ENCODE assay signal across 24 cellular contexts in the genomic region with DNA sequence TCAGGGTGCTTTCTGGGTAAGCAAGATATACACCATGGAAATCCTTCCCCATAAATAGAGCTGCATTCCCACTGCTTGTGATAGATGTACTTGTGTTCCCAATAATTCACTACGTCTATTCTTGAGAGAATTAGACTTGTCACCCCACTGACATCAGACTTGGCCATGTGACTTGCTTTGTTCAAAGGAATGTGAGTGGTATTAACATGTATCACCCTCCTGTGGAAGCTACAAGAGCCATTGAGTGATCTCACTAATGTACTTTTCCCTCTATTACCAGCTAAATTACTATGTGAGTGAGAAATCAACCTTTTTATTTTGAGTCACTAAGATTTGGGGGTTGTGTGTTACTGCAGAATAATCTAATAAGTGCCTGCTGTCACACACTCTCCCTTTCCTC.
"Had no signal": no experiment of that assay in that cellular context is flagged by ENCODE, and none has a peak within 500 bp of the region (broad histone marks: within the 10 kb centered on the region; RNA-seq: fewer than 3 reads in every experiment).

No MANE protein-coding gene starts in this region.

- H3K27ac ChIP-seq: heart right ventricle, left lung, pancreas, right lobe of liver, skin epidermis, tibial nerve, WERI-Rb-1 had no signal

- H3K27ac Mint-ChIP-seq: activated CD8-positive, alpha-beta T cell treated with anti-CD3 and anti-CD28 coated beads, Interleukin-2, amount 10 ng/mL, durations not matched to agents 7 days and 5 days; activated naive CD4-positive, alpha-beta T cell treated with anti-CD3 and anti-CD28 coated beads, Interleukin-2, amount 50 U/mL, for 24 hours; activated T-helper 1 cell treated with anti-CD3 and anti-CD28 coated beads, Interleukin-12 subunit alpha, Interleukin-12 subunit beta, Interleukin-2, Interleukin-4 antibody, amounts not matched to agents 30 ng/mL and 10 ng/mL and 1 ng/mL, durations not matched to agents 14 hours and 24 hours and 36 hours; brain; natural killer cell; stimulated activated effector memory CD8-positive, alpha-beta T cell treated with anti-CD3 and anti-CD28 coated beads, Interleukin-12 subunit alpha, Interleukin-12 subunit beta, amount 100 ng/mL, for 72 hours; stimulated activated naive CD8-positive, alpha-beta T cell treated with anti-CD3 and anti-CD28 coated beads, Interleukin-15, amount 100 ng/mL, for 72 hours had no signal

- H3K9me3 ChIP-seq: heart right ventricle, left lung, pancreas, right lobe of liver, tibial nerve had no signal

- H3K27me3 Mint-ChIP-seq: activated naive CD4-positive, alpha-beta T cell treated with anti-CD3 and anti-CD28 coated beads, Interleukin-2, amount 50 U/mL, for 24 hours; stimulated activated naive CD8-positive, alpha-beta T cell treated with anti-CD3 and anti-CD28 coated beads, Interleukin-15, amount 100 ng/mL, for 72 hours had no signal

- H3K36me3 Mint-ChIP-seq: activated naive CD4-positive, alpha-beta T cell treated with anti-CD3 and anti-CD28 coated beads, Interleukin-2, amount 50 U/mL, for 24 hours; brain; natural killer cell; stimulated activated effector memory CD8-positive, alpha-beta T cell treated with anti-CD3 and anti-CD28 coated beads, Interleukin-12 subunit alpha, Interleukin-12 subunit beta, amount 100 ng/mL, for 72 hours had no signal

- H3K4me1 ChIP-seq: heart right ventricle, left lung, pancreas, right lobe of liver, tibial nerve had no signal

- H3K9me3 Mint-ChIP-seq: activated naive CD4-positive, alpha-beta T cell treated with anti-CD3 and anti-CD28 coated beads, Interleukin-2, amount 50 U/mL, for 24 hours; activated T-helper 1 cell treated with anti-CD3 and anti-CD28 coated beads, Interleukin-12 subunit alpha, Interleukin-12 subunit beta, Interleukin-2, Interleukin-4 antibody, amounts not matched to agents 30 ng/mL and 10 ng/mL and 1 ng/mL, durations not matched to agents 14 hours and 24 hours and 36 hours; brain had no signal

- H3K4me1 Mint-ChIP-seq: activated naive CD4-positive, alpha-beta T cell treated with anti-CD3 and anti-CD28 coated beads, Interleukin-2, amount 50 U/mL, for 24 hours; natural killer cell; stimulated activated effector memory CD8-positive, alpha-beta T cell treated with anti-CD3 and anti-CD28 coated beads, Interleukin-12 subunit alpha, Interleukin-12 subunit beta, amount 100 ng/mL, for 72 hours; stimulated activated naive CD8-positive, alpha-beta T cell treated with anti-CD3 and anti-CD28 coated beads, Interleukin-15, amount 100 ng/mL, for 72 hours had no signal

- H3K27me3 ChIP-seq: left lung, pancreas, right lobe of liver, tibial nerve had no signal

- H3K36me3 ChIP-seq: heart right ventricle, left lung, pancreas, right lobe of liver, tibial nerve, WERI-Rb-1 had no signal

- ATAC-seq: activated CD8-positive, alpha-beta T cell treated with anti-CD3 and anti-CD28 coated beads, Interleukin-2, amount 10 ng/mL, durations not matched to agents 7 days and 5 days; heart right ventricle; left lung; natural killer cell; pancreas; right lobe of liver; stimulated activated effector memory CD8-positive, alpha-beta T cell treated with anti-CD3 and anti-CD28 coated beads, Interleukin-12 subunit alpha, Interleukin-12 subunit beta, amount 100 ng/mL, for 72 hours; stimulated activated naive CD8-positive, alpha-beta T cell treated with anti-CD3 and anti-CD28 coated beads, Interleukin-15, amount 100 ng/mL, for 72 hours had no signal

- DNase-seq: activated CD4-positive, alpha-beta T cell treated with anti-CD3 and anti-CD28 coated beads for 1 hour; activated CD4-positive, alpha-beta T cell treated with anti-CD3 and anti-CD28 coated beads, Interleukin-2, amount 50 U/mL, for 1 hour; activated CD8-positive, alpha-beta T cell treated with anti-CD3 and anti-CD28 coated beads, Interleukin-2, amount 10 ng/mL, durations not matched to agents 7 days and 5 days; activated gamma-delta T cell treated with Interleukin-2 at 50 U/mL for 16 hours; anterior cingulate cortex; caudate nucleus; dermis blood vessel endothelial cell; effector CD8-positive, alpha-beta T cell; heart right ventricle; left lung; midbrain; natural killer cell; pancreas; right lobe of liver; stimulated activated CD4-positive, alpha-beta T cell treated with anti-CD3 and anti-CD28 coated beads, Interleukin-2, amount 100 ng/mL, for 24 hours; stimulated activated naive CD8-positive, alpha-beta T cell treated with anti-CD3 and anti-CD28 coated beads, Interleukin-15, amount 100 ng/mL, for 72 hours; WERI-Rb-1 had no signal

- FAIRE-seq: keratinocyte, pancreas had no signal

- H3K4me3 Mint-ChIP-seq: activated CD8-positive, alpha-beta T cell treated with anti-CD3 and anti-CD28 coated beads, Interleukin-2, amount 10 ng/mL, durations not matched to agents 7 days and 5 days; activated naive CD4-positive, alpha-beta T cell treated with anti-CD3 and anti-CD28 coated beads, Interleukin-2, amount 50 U/mL, for 24 hours; activated T-helper 1 cell treated with anti-CD3 and anti-CD28 coated beads, Interleukin-12 subunit alpha, Interleukin-12 subunit beta, Interleukin-2, Interleukin-4 antibody, amounts not matched to agents 30 ng/mL and 10 ng/mL and 1 ng/mL, durations not matched to agents 14 hours and 24 hours and 36 hours; brain; natural killer cell; stimulated activated effector memory CD8-positive, alpha-beta T cell treated with anti-CD3 and anti-CD28 coated beads, Interleukin-12 subunit alpha, Interleukin-12 subunit beta, amount 100 ng/mL, for 72 hours; stimulated activated naive CD8-positive, alpha-beta T cell treated with anti-CD3 and anti-CD28 coated beads, Interleukin-15, amount 100 ng/mL, for 72 hours had no signal

- H3K4me3 ChIP-seq: heart right ventricle, left lung, pancreas, right lobe of liver, skin epidermis, tibial nerve had no signal
